ENCODE assay signal across 2 cellular contexts in the genomic region with DNA sequence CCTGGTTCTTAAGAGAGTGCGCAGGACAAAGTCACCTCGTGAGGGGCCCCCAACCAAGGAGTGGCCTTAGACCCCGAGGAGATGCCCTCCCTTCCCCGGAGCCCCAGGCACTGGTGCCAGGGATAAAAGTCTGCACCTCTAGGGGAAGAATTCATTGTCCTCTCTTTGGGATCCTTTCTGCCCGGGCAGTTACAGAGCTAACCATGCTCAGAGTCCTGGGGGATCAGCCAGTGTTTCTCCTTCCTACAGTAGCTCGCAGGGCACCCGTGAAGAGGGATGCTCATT.
TF ChIP-seq lines count a peak whose summit lies in the region.

No MANE protein-coding gene starts in this region.

TF ChIP-seq in HCT116, 20 proteins besides CTCF, POLR2A, EP300 and RAD21 (continued from another document):
- TF ChIP-seq TCF7L2 (IDR thresholded peaks at IDR 0.05; ENCODE audit: borderline replicate concordance, extremely low read depth, insufficient read depth, insufficient read length) (no peak), EGR1 (IDR thresholded peaks at IDR 0.05; ENCODE audit: low read depth) (no peak), FOSL1 (IDR thresholded peaks at IDR 0.05; ENCODE audit: low read depth) (no peak), YY1 (IDR thresholded peaks at IDR 0.05; ENCODE audit: extremely low read depth, insufficient replicate concordance, low read depth, low read length) (no peak), POLR2AphosphoS5 (IDR thresholded peaks at IDR 0.05; ENCODE audit: low read depth, low read length) (no peak), EZH2phosphoT487 (IDR thresholded peaks at IDR 0.05; ENCODE audit: borderline replicate concordance) (no peak), SP1 (IDR thresholded peaks at IDR 0.05; ENCODE audit: low read depth) (no peak), ZNF274 (IDR thresholded peaks at IDR 0.05; ENCODE audit: low read depth, low read length) (no peak), ELF1 (IDR thresholded peaks at IDR 0.05; ENCODE audit: borderline replicate concordance, low read depth) (no peak), SIN3A (IDR thresholded peaks at IDR 0.05; ENCODE audit: low read depth) (no peak), JUND (IDR thresholded peaks at IDR 0.05) (no peak)
- TF ChIP-seq, protein P1, sequence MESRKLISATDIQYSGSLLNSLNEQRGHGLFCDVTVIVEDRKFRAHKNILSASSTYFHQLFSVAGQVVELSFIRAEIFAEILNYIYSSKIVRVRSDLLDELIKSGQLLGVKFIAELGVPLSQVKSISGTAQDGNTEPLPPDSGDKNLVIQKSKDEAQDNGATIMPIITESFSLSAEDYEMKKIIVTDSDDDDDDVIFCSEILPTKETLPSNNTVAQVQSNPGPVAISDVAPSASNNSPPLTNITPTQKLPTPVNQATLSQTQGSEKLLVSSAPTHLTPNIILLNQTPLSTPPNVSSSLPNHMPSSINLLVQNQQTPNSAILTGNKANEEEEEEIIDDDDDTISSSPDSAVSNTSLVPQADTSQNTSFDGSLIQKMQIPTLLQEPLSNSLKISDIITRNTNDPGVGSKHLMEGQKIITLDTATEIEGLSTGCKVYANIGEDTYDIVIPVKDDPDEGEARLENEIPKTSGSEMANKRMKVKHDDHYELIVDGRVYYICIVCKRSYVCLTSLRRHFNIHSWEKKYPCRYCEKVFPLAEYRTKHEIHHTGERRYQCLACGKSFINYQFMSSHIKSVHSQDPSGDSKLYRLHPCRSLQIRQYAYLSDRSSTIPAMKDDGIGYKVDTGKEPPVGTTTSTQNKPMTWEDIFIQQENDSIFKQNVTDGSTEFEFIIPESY (IDR thresholded peaks at IDR 0.05; ENCODE audit: extremely low read depth, insufficient replicate concordance, low read length), result no peak

TF ChIP-seq in SK-N-SH, 30 proteins besides CTCF, POLR2A, EP300 and RAD21 (continued from another document):
- TF ChIP-seq, protein P1 (IDR thresholded peaks at IDR 0.05; ENCODE audit: borderline replicate concordance, low read depth), result no peak
- TF ChIP-seq TEAD4 (IDR thresholded peaks at IDR 0.05; ENCODE audit: borderline replicate concordance, insufficient read depth) (no peak), POLR2AphosphoS5 (IDR thresholded peaks at IDR 0.05; ENCODE audit: low read depth, low read length) (no peak), SMC3 (IDR thresholded peaks at IDR 0.05; ENCODE audit: low read depth, low read length) (no peak)
